1 cellular context compared by ENCODE assay signal in the genomic region with DNA sequence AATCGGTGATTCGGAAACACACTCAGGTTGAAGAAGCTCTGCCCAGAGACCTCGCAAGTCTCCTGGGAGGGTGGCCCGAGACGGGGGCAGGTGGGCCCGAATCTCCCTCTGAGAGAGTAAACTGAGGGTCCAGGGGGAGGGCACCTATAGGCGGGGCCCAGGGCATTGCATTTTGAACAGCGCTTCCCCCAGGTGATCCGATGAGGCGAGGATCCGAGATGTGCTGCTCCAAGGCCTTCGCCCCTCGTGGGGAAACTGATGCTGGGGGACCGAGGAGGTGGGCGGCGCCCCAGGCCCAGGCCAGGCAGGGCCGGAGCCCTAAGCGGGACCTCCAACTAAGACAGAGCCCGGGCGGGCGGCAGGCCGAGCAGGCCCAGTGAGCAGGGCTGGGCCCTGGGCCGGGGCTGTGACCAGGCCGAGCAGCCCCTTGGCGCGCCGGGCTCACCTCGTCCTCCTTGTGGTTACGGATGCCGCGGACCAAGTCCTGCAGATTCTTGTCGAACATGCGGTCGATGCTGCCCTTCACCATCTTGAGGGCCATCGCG.
TF ChIP-seq lines count a peak whose summit lies in the region.

No MANE protein-coding gene starts in this region.

TF ChIP-seq in H1, 55 proteins besides CTCF, POLR2A, EP300 and RAD21:
- TF ChIP-seq SP4 (IDR thresholded peaks at IDR 0.05; ENCODE audit: low read length) (no peak), TCF12 (IDR thresholded peaks at IDR 0.05; ENCODE audit: low read depth, low read length) (no peak), SIN3A (conservative IDR thresholded peaks at IDR 0.05 in 1 of 2, IDR thresholded peaks at IDR 0.05 in 1 of 2; ENCODE audit: low read depth in 1 of 2, low read length in 2 of 2) (peak in 1 of 2 experiments; percentile 40; a peak in 1 of 4 replicates), CHD2 (IDR thresholded peaks at IDR 0.05; ENCODE audit: low read length) (no peak), RNF2 (IDR thresholded peaks at IDR 0.05; ENCODE audit: borderline replicate concordance, low read depth, low read length, missing control alignments, poor library complexity, severe bottlenecking) (no peak), POLR2AphosphoS5 (IDR thresholded peaks at IDR 0.05; ENCODE audit: low read depth, low read length) (0 out of 2 replicates have a peak, but pooled peaks have one; percentile 45), EZH2 (IDR thresholded peaks at IDR 0.05; ENCODE audit: low read depth, low read length, severe bottlenecking) (no peak), HDAC6 (IDR thresholded peaks at IDR 0.05; ENCODE audit: low read depth, low read length) (no peak), SIX5 (IDR thresholded peaks at IDR 0.05; ENCODE audit: low read depth, low read length) (no peak), SAP30 (IDR thresholded peaks at IDR 0.05; ENCODE audit: insufficient read depth, insufficient replicate concordance, low read length) (no peak), USF2 (IDR thresholded peaks at IDR 0.05; ENCODE audit: low read length) (no peak), PHF8 (conservative IDR thresholded peaks at IDR 0.05; ENCODE audit: low read depth, low read length) (peak; percentile 69; the same call in 1 of the 2 replicates), POU5F1 (IDR thresholded peaks at IDR 0.05; ENCODE audit: low read depth, low read length) (no peak), KDM5A (IDR thresholded peaks at IDR 0.05; ENCODE audit: low read length) (0 out of 2 replicates have a peak, but pooled peaks have one; percentile 24), CTBP2 (IDR thresholded peaks at IDR 0.05; ENCODE audit: borderline replicate concordance, insufficient read depth, insufficient read length, low read length) (no peak), KDM1A (IDR thresholded peaks at IDR 0.05; ENCODE audit: borderline replicate concordance, low read length) (no peak), KDM4A (IDR thresholded peaks at IDR 0.05; ENCODE audit: low read depth, low read length, severe bottlenecking) (peak; percentile 24)
- TF ChIP-seq, protein P1, sequence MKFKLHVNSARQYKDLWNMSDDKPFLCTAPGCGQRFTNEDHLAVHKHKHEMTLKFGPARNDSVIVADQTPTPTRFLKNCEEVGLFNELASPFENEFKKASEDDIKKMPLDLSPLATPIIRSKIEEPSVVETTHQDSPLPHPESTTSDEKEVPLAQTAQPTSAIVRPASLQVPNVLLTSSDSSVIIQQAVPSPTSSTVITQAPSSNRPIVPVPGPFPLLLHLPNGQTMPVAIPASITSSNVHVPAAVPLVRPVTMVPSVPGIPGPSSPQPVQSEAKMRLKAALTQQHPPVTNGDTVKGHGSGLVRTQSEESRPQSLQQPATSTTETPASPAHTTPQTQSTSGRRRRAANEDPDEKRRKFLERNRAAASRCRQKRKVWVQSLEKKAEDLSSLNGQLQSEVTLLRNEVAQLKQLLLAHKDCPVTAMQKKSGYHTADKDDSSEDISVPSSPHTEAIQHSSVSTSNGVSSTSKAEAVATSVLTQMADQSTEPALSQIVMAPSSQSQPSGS (IDR thresholded peaks at IDR 0.05; ENCODE audit: low read length): no peak
- TF ChIP-seq, protein P2, sequence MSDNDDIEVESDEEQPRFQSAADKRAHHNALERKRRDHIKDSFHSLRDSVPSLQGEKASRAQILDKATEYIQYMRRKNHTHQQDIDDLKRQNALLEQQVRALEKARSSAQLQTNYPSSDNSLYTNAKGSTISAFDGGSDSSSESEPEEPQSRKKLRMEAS (IDR thresholded peaks at IDR 0.05): peak; percentile 51; the same call in 1 of the 2 replicates
TF ChIP-seq in H1: peak in this region for 6.
